8 cellular contexts compared by ENCODE assay signal in the genomic region with DNA sequence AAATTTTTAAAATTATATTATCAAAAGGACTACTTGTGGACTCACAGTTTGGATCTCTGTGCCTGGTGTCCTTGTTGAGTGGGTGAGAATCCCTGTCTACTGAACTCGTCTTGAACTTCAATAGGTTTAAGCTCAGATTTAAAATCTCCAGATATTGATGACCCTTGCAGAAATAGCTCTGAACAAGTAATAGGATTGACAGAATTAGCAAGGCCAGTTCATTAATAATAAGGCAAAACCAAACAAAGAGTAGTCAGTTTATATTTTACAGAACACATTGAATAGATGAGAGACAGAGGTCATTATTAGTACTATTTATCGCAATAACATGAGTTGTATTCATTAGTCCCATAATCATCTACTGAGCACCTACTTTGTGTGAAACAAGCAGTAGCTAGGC.
"Had no signal": no experiment of that assay in that cellular context is flagged by ENCODE, and none has a peak within 500 bp of the region (broad histone marks: within the 10 kb centered on the region; RNA-seq: fewer than 3 reads in every experiment).

A gene (minus strand): TSS at position 101 of the 400 bp plus-strand sequence. CDS start 11,655 bp downstream, outside the sequence.

- DNase-seq: GDM1, GF-D8 had no signal

- FAIRE-seq: G401.6, GM12878, GM12891, GM12892, GM18507, GM19239 had no signal

- ATAC-seq: GM12878 had no signal

- H3K4me3 ChIP-seq: GM12878 had no signal
